Comparison of ENCODE assay signal across 9 cellular contexts in genomic region chr12:1797011-1797901, GRCh38. TPM values are rescaled to one million over a fixed set of nuclear protein-coding genes. Genes with fewer than 3 reads are reported as not detected.
DNase-seq lines count a peak whose midpoint lies in the region; ATAC-seq, FAIRE-seq and TF ChIP-seq lines count a peak whose summit lies in the region.
"Had no signal": no experiment of that assay in that cellular context is flagged by ENCODE, and none has a peak within 500 bp of the region (broad histone marks: within the 10 kb centered on the region; RNA-seq: fewer than 3 reads in every experiment).

No MANE protein-coding gene starts in this region.

- H3K27me3 Mint-ChIP-seq in activated CD8-positive, alpha-beta T cell treated with anti-CD3 and anti-CD28 coated beads, Interleukin-2, amount 10 ng/mL, durations not matched to agents 7 days and 5 days (ENCODE audit: low read depth), result no peaks in the 10 kb centered on the region

- peak overlapping the region; percentile 65 for H3K27ac Mint-ChIP-seq in activated CD8-positive, alpha-beta T cell treated with anti-CD3 and anti-CD28 coated beads, Interleukin-2, amount 10 ng/mL, durations not matched to agents 7 days and 5 days

- CTCF ChIA-PET in activated CD8-positive, alpha-beta T cell treated with anti-CD3 and anti-CD28 coated beads, Interleukin-2, amount 10 ng/mL, durations not matched to agents 7 days and 5 days (lab: Charles Lee), result interaction anchor here (2.1 to 16.0 kb wide), 3 partner anchors 119 to 147 kb away, joined by 5 to 491 read pairs (median 93); no protein-coding TSS in a partner anchor

- no peaks in the 10 kb centered on the region for H3K36me3 ChIP-seq in pancreas
- no peaks in the 10 kb centered on the region for H3K36me3 ChIP-seq in uterus

- POLR2A ChIA-PET in activated CD8-positive, alpha-beta T cell treated with anti-CD3 and anti-CD28 coated beads, Interleukin-2, amount 10 ng/mL, durations not matched to agents 7 days and 5 days (lab: Charles Lee), result no interaction called here

- H3K4me1 Mint-ChIP-seq in activated CD8-positive, alpha-beta T cell treated with anti-CD3 and anti-CD28 coated beads, Interleukin-2, amount 10 ng/mL, durations not matched to agents 7 days and 5 days (ENCODE audit: low read depth), result peaks cover 13% of the 10 kb centered on the region

- H3K4me1 ChIP-seq in pancreas, result peaks cover 0 to 6% (median 3%) of the 10 kb centered on the region in 3 donors
- peaks cover 0 to 7% of the 10 kb centered on the region in 2 donors for H3K4me1 ChIP-seq in uterus

- H3K27ac ChIP-seq in pancreas (peak overlapping the region; percentile 2 to 66 (median 59)), uterus (peak overlapping the region; percentile 77 to 85)

- H3K9me3 Mint-ChIP-seq in activated CD8-positive, alpha-beta T cell treated with anti-CD3 and anti-CD28 coated beads, Interleukin-2, amount 10 ng/mL, durations not matched to agents 7 days and 5 days (ENCODE audit: insufficient read depth), result no peaks in the 10 kb centered on the region

- DNase-seq in GM03348 (ENCODE audit: low spot score) (peak; percentile 67), epithelial cell of proximal tubule (ENCODE audit: low read depth) (no peak), pancreas (peak; percentile 37 to 81 (median 55)), uterus (peak; percentile 47 to 53), NCI-H510A (lab: John Stamatoyannopoulos, UW) (no peak)
- peak; percentile 61 for DNase-seq in activated CD8-positive, alpha-beta T cell treated with anti-CD3 and anti-CD28 coated beads, Interleukin-2, amount 10 ng/mL, durations not matched to agents 7 days and 5 days

- no peaks in the 10 kb centered on the region for H3K36me3 Mint-ChIP-seq in activated CD8-positive, alpha-beta T cell treated with anti-CD3 and anti-CD28 coated beads, Interleukin-2, amount 10 ng/mL, durations not matched to agents 7 days and 5 days (ENCODE audit: low read depth)

- H3K27me3 ChIP-seq in pancreas (no peaks in the 10 kb centered on the region), uterus (no peaks in the 10 kb centered on the region)

- WGBS in pancreas, 2 donors, result 27 to 38% methylated on average over 58 to 71 of the region's 71 CpGs

- ATAC-seq in HG03196 (IDR thresholded peaks at IDR 0.05; ENCODE audit: unreplicated experiment), result peak; percentile 14
- ATAC-seq in activated CD8-positive, alpha-beta T cell treated with anti-CD3 and anti-CD28 coated beads, Interleukin-2, amount 10 ng/mL, durations not matched to agents 7 days and 5 days, result peak; percentile 16
- ATAC-seq in pancreas, result peak; percentile 25 to 49 (median 42)
- ATAC-seq in HG02840 (IDR thresholded peaks at IDR 0.05; ENCODE audit: low FRiP score, unreplicated experiment), result no peak

- H3K4me3 ChIP-seq in epithelial cell of proximal tubule (ENCODE audit: low read depth, low read length) (peak overlapping the region; percentile 65), pancreas (peak overlapping the region; percentile 37 to 61 (median 54)), uterus (peak overlapping the region; percentile 48 to 52)

- TF ChIP-seq POLR2A in uterus (IDR thresholded peaks at IDR 0.05), result peak in 1 of 2 donors; percentile 36

- intact Hi-C loops in pancreas (cut with DNase I), result loop anchor here (5.0 to 10.0 kb wide), 2 partner anchors 140 to 152 kb away; no protein-coding TSS in a partner anchor
- intact Hi-C loops in uterus (cut with DNase I; ENCODE audit: low total_unique reads), result loop anchor here (5.0 to 10.0 kb wide), 3 partner anchors 140 to 788 kb away; no protein-coding TSS in a partner anchor

- FAIRE-seq in pancreas (lab: Jason Lieb, UNC), result no peak

- H3K9me3 ChIP-seq in pancreas (no peaks in the 10 kb centered on the region), uterus (no peaks in the 10 kb centered on the region)

- TF ChIP-seq CTCF in epithelial cell of proximal tubule (conservative IDR thresholded peaks at IDR 0.05; ENCODE audit: low read depth, low read length), result no peak
- TF ChIP-seq CTCF in pancreas (IDR thresholded peaks at IDR 0.05), result no peak
- peak in 1 of 4 experiments; percentile 17 for TF ChIP-seq CTCF in uterus (IDR thresholded peaks at IDR 0.05)

- H3K4me3 Mint-ChIP-seq in activated CD8-positive, alpha-beta T cell treated with anti-CD3 and anti-CD28 coated beads, Interleukin-2, amount 10 ng/mL, durations not matched to agents 7 days and 5 days, result peak overlapping the region; percentile 71

RNA-seq across cellular contexts. Expression of gene LRTM2, which starts 23.1 kb away (rescaled TPM):
- total RNA-seq in activated CD8-positive, alpha-beta T cell treated with anti-CD3 and anti-CD28 coated beads, Interleukin-2, amount 10 ng/mL, durations not matched to agents 7 days and 5 days, result not detected
- total RNA-seq in epithelial cell of proximal tubule (not detected in 2 replicates), pancreas (not detected), uterus (not detected)
- polyA plus RNA-seq in pancreas, result not detected
- total RNA-seq: LHCN-M2 had no signal

Comparison
In these comparisons a context has a peak if more than half of its experiments do, and no peak if none do; other contexts are left out.
1. DNase-seq: peak in GM03348 (single experiment), activated CD8-positive, alpha-beta T cell treated with anti-CD3 and anti-CD28 coated beads, Interleukin-2, amount 10 ng/mL, durations not matched to agents 7 days and 5 days (single experiment), pancreas (6 of 6) and uterus (2 of 2); none in epithelial cell of proximal tubule (single experiment) and NCI-H510A (single experiment).
2. Peak in every context shown above with its lines, with median percentiles within 50 percentile points of each other: H3K4me3 ChIP-seq.